Comparison of ENCODE assay signal across 13 cellular contexts in genomic region chr3:4748701-4749378, GRCh38.
A peak's percentile ranks its signal among the peaks of the same experiment; 100 is the strongest.
DNase-seq lines count a peak whose midpoint lies in the region; ATAC-seq lines count a peak whose summit lies in the region.
"Had no signal": no experiment of that assay in that cellular context is flagged by ENCODE, and none has a peak within 500 bp of the region (broad histone marks: within the 10 kb centered on the region; RNA-seq: fewer than 3 reads in every experiment).

No MANE protein-coding gene starts in this region.

- no peak overlapping the region for H3K4me3 Mint-ChIP-seq in CD4-positive, alpha-beta memory T cell
- peak overlapping the region in 2 of 10 donors; percentile 40 to 54 for H3K4me3 Mint-ChIP-seq in naive thymus-derived CD8-positive, alpha-beta T cell

- peaks cover 27% of the 10 kb centered on the region for H3K4me1 ChIP-seq in CD4-positive, alpha-beta memory T cell (ENCODE audit: insufficient read depth, low read length)

- H3K27me3 Mint-ChIP-seq in CD4-positive, alpha-beta memory T cell, result no peaks in the 10 kb centered on the region
- no peaks in the 10 kb centered on the region for H3K27me3 Mint-ChIP-seq in naive thymus-derived CD8-positive, alpha-beta T cell

- H3K36me3 Mint-ChIP-seq in CD4-positive, alpha-beta memory T cell, result peaks cover 28 to 44% of the 10 kb centered on the region in 2 donors
- H3K36me3 Mint-ChIP-seq in naive thymus-derived CD8-positive, alpha-beta T cell, result peaks cover 10 to 55% (median 40%) of the 10 kb centered on the region in 3 donors

- CTCF ChIA-PET in CD4-positive, alpha-beta memory T cell (lab: Charles Lee; ENCODE audit: partially characterized antibody), result interaction anchor here (0.8 to 2.8 kb wide), 3 partner anchors 29 to 231 kb away, joined by 3 to 12 read pairs (median 3); no protein-coding TSS in a partner anchor

- POLR2A ChIA-PET in CD4-positive, alpha-beta memory T cell (lab: Charles Lee; ENCODE audit: partially characterized antibody), result interaction anchor here (1.0 to 1.4 kb wide), 4 partner anchors 10 to 267 kb away, joined by 3 to 4 read pairs (median 4); no protein-coding TSS in a partner anchor
- POLR2A ChIA-PET in naive thymus-derived CD8-positive, alpha-beta T cell (lab: Charles Lee), result no interaction called here

- intact Hi-C loops in CD4-positive, alpha-beta memory T cell (cut with micrococcal nuclease), result no loop called here

- H3K4me3 ChIP-seq in CD4-positive, alpha-beta memory T cell (ENCODE audit: low read length in 2 of 2), result no peak overlapping the region
- H3K4me3 ChIP-seq in MG63, result no peak overlapping the region
- H3K4me3 ChIP-seq: coronary artery, gastroesophageal sphincter had no signal

- DNase-seq in CD4-positive, alpha-beta memory T cell, result no peak
- peak; percentile 33 for DNase-seq in kidney tubule cell (ENCODE audit: low spot score)
- no peak for DNase-seq in MG63
- DNase-seq in NCI-H1105 (lab: John Stamatoyannopoulos, UW), result no peak
- DNase-seq in naive thymus-derived CD8-positive, alpha-beta T cell, result no peak
- DNase-seq: activated T-cell treated with anti-CD3 and anti-CD28 coated beads, Interleukin-2, amount 50 U/mL, for 48 hours; NCI-H69 had no signal

- H3K9me3 ChIP-seq in CD4-positive, alpha-beta memory T cell (ENCODE audit: control insufficient read depth in 1 of 2, low read length in 2 of 2), result no peaks in the 10 kb centered on the region
- H3K9me3 ChIP-seq in MG63, result no peaks in the 10 kb centered on the region
- H3K9me3 ChIP-seq: gastroesophageal sphincter had no signal

- peaks cover 18 to 51% (median 27%) of the 10 kb centered on the region in 4 donors for H3K4me1 Mint-ChIP-seq in CD4-positive, alpha-beta memory T cell
- peaks cover 17 to 52% (median 36%) of the 10 kb centered on the region in 4 donors for H3K4me1 Mint-ChIP-seq in naive thymus-derived CD8-positive, alpha-beta T cell

- ATAC-seq in GM21390 (IDR thresholded peaks at IDR 0.05; ENCODE audit: unreplicated experiment), result peak; percentile 42
- peak; percentile 48 for ATAC-seq in HG03520 (IDR thresholded peaks at IDR 0.05; ENCODE audit: unreplicated experiment)
- no peak for ATAC-seq in naive thymus-derived CD8-positive, alpha-beta T cell
- ATAC-seq in GM18909 (IDR thresholded peaks at IDR 0.05; ENCODE audit: poor library complexity, unreplicated experiment), result no peak
- ATAC-seq: gastroesophageal sphincter had no signal

- H3K27ac ChIP-seq in CD4-positive, alpha-beta memory T cell (ENCODE audit: low read depth, low read length), result no peak overlapping the region
- H3K27ac ChIP-seq: KMS-11 had no signal

- no peaks in the 10 kb centered on the region for H3K27me3 ChIP-seq in CD4-positive, alpha-beta memory T cell (ENCODE audit: insufficient read depth, low read length)
- H3K27me3 ChIP-seq in MG63, result no peaks in the 10 kb centered on the region
- H3K27me3 ChIP-seq: gastroesophageal sphincter had no signal

- H3K36me3 ChIP-seq in CD4-positive, alpha-beta memory T cell (ENCODE audit: insufficient read depth, low read length), result no peaks in the 10 kb centered on the region
- H3K36me3 ChIP-seq in MG63, result no peaks in the 10 kb centered on the region

- peak overlapping the region in 6 of 7 donors; percentile 19 to 96 (median 52) for H3K27ac Mint-ChIP-seq in CD4-positive, alpha-beta memory T cell
- H3K27ac Mint-ChIP-seq in naive thymus-derived CD8-positive, alpha-beta T cell, result peak overlapping the region in 3 of 10 donors; percentile 21 to 68 (median 65)

- peaks cover 0 to 3% (median 0%) of the 10 kb centered on the region in 8 donors for H3K9me3 Mint-ChIP-seq in CD4-positive, alpha-beta memory T cell
- no peaks in the 10 kb centered on the region for H3K9me3 Mint-ChIP-seq in naive thymus-derived CD8-positive, alpha-beta T cell

Comparison
In these comparisons a context has a peak if more than half of its experiments do, and no peak if none do; other contexts are left out.
1. ATAC-seq: peak in GM21390 (single experiment) and HG03520 (single experiment); none in naive thymus-derived CD8-positive, alpha-beta T cell (0 of 2) and GM18909 (single experiment).